In the genomic region with DNA sequence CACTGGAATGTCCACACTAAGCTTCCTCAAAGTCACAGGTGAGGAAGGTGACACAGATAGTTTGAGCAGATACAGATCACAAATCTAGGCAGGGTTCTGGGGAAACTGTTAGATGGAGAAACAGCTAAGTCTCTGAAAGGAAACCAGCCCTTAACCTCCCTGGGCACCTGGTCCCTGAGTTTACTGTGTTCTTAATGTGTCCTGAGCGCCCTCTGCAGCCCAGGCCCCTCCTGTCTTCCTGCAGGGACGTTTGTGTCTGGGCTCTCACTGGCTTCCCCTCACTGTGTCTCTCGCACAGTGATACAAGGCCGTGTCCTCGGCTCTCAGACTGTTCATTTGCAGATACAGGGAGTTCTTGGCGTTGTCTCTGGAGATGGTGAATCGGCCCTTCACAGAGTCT, we compare ENCODE assay signal across 14 cellular contexts.
DNase-seq lines count a peak whose midpoint lies in the region; ATAC-seq and TF ChIP-seq lines count a peak whose summit lies in the region.
"Had no signal": no experiment of that assay in that cellular context is flagged by ENCODE, and none has a peak within 500 bp of the region (broad histone marks: within the 10 kb centered on the region; RNA-seq: fewer than 3 reads in every experiment).

No MANE protein-coding gene starts in this region.

- CTCF ChIA-PET in A673 (lab: Charles Lee): interaction anchor here (0.6 kb wide), 1 partner anchor 226 kb away, joined by 3 read pairs; no protein-coding TSS in a partner anchor
- CTCF ChIA-PET in activated naive CD4-positive, alpha-beta T cell treated with anti-CD3 and anti-CD28 coated beads, Interleukin-2, amount 10 ng/mL, durations not matched to agents 7 days and 5 days (lab: Charles Lee): interaction anchor here (0.8 to 3.6 kb wide), 21 partner anchors 8 to 258 kb away, joined by 3 to 26 read pairs (median 6); no protein-coding TSS in a partner anchor

- no peaks in the 10 kb centered on the region for H3K9me3 Mint-ChIP-seq in activated naive CD4-positive, alpha-beta T cell treated with anti-CD3 and anti-CD28 coated beads, Interleukin-2, amount 10 ng/mL, durations not matched to agents 7 days and 5 days

- H3K36me3 ChIP-seq in A673 (ENCODE audit: insufficient read depth, low read length, poor library complexity, severe bottlenecking) (no peaks in the 10 kb centered on the region), DOHH2 (ENCODE audit: control insufficient read depth, low read length) (no peaks in the 10 kb centered on the region)
- H3K36me3 ChIP-seq: thoracic aorta had no signal

- POLR2A ChIA-PET in A673 (lab: Charles Lee; ENCODE audit: low non-redundant PET): no interaction called here

- peaks cover 35% of the 10 kb centered on the region for H3K27me3 Mint-ChIP-seq in activated naive CD4-positive, alpha-beta T cell treated with anti-CD3 and anti-CD28 coated beads, Interleukin-2, amount 10 ng/mL, durations not matched to agents 7 days and 5 days

- ATAC-seq in GM19467 (IDR thresholded peaks at IDR 0.05; ENCODE audit: unreplicated experiment) (no peak), GM21619 (IDR thresholded peaks at IDR 0.05; ENCODE audit: unreplicated experiment) (no peak), left cardiac atrium (no peak)

- H3F3A ChIP-seq in DOHH2 (ENCODE audit: control insufficient read depth, insufficient read depth): no peaks in the 10 kb centered on the region

- no peak for DNase-seq in A673 (ENCODE audit: low spot score)
- DNase-seq in NAMALWA (ENCODE audit: low spot score): peak; percentile 59
- DNase-seq in activated naive CD4-positive, alpha-beta T cell treated with anti-CD3 and anti-CD28 coated beads, Interleukin-2, amount 10 ng/mL, durations not matched to agents 7 days and 5 days: peak; percentile 64
- DNase-seq in C1 segment of cervical spinal cord (lab: John Stamatoyannopoulos, UW): no peak
- DNase-seq in left cardiac atrium: no peak
- DNase-seq: MM.1S, NCI-H446 had no signal

- no TSS peak for BruUV-seq in A673 (replicated peaks; lab: Mats Ljungman, UMichigan)

- H3K27ac ChIP-seq in A673 (ENCODE audit: low read depth, low read length, poor library complexity, severe bottlenecking): no peak overlapping the region
- no peak overlapping the region for H3K27ac ChIP-seq in DOHH2 (ENCODE audit: low read depth, low read length)
- H3K27ac ChIP-seq: RWPE1, thoracic aorta had no signal

- no peaks in the 10 kb centered on the region for H4K20me1 ChIP-seq in DOHH2 (ENCODE audit: control insufficient read depth, insufficient read depth, low read depth, low read length)

- intact Hi-C loops in A673 (cut with micrococcal nuclease; ENCODE audit: unreplicated experiment) (no loop called here), left cardiac atrium (cut with DNase I) (no loop called here)

- H3K4me1 ChIP-seq in A673 (ENCODE audit: insufficient read depth, low read length, poor library complexity, severe bottlenecking) (no peaks in the 10 kb centered on the region), DOHH2 (ENCODE audit: control insufficient read depth, low read length) (peaks cover 6% of the 10 kb centered on the region)

- peaks cover 11% of the 10 kb centered on the region for H3K4me1 Mint-ChIP-seq in activated naive CD4-positive, alpha-beta T cell treated with anti-CD3 and anti-CD28 coated beads, Interleukin-2, amount 10 ng/mL, durations not matched to agents 7 days and 5 days
- H3K4me1 Mint-ChIP-seq: CD14-positive monocyte, neural crest cell had no signal

- H3K4me2 ChIP-seq in DOHH2 (ENCODE audit: low read length): no peak overlapping the region

- H3K9me2 ChIP-seq in DOHH2 (replicated peaks; ENCODE audit: control insufficient read depth, low read length): no peaks in the 10 kb centered on the region

- peak; percentile 27; the same call in 1 of the 2 replicates for TF ChIP-seq CTCF in A673 (conservative IDR thresholded peaks at IDR 0.05; ENCODE audit: low read depth, low read length)
- peak; percentile 71 for TF ChIP-seq CTCF in DOHH2 (IDR thresholded peaks at IDR 0.05; ENCODE audit: low read depth, low read length, poor library complexity, severe bottlenecking)

- no peaks in the 10 kb centered on the region for H3K79me2 ChIP-seq in DOHH2 (ENCODE audit: control insufficient read depth, low read length)

- H3K9me3 ChIP-seq in A673 (ENCODE audit: low read depth, low read length, poor library complexity, severe bottlenecking) (no peaks in the 10 kb centered on the region), DOHH2 (ENCODE audit: control insufficient read depth, insufficient read depth, low read length) (no peaks in the 10 kb centered on the region)
- H3K9me3 ChIP-seq: thoracic aorta had no signal

- H3K4me3 ChIP-seq in A673 (ENCODE audit: low read depth, low read length, poor library complexity, severe bottlenecking) (no peak overlapping the region), DOHH2 (ENCODE audit: low read length) (no peak overlapping the region)
- H3K4me3 ChIP-seq: thoracic aorta had no signal

- H3K36me3 Mint-ChIP-seq in activated naive CD4-positive, alpha-beta T cell treated with anti-CD3 and anti-CD28 coated beads, Interleukin-2, amount 10 ng/mL, durations not matched to agents 7 days and 5 days: no peaks in the 10 kb centered on the region
- H3K36me3 Mint-ChIP-seq: CD14-positive monocyte had no signal

- peaks cover 64% of the 10 kb centered on the region for H3K27me3 ChIP-seq in A673 (replicated peaks; ENCODE audit: insufficient read depth, low read depth, low read length, poor library complexity)
- peaks cover 26% of the 10 kb centered on the region for H3K27me3 ChIP-seq in DOHH2 (ENCODE audit: control insufficient read depth, low read length)

- no peak overlapping the region for H3K27ac Mint-ChIP-seq in activated naive CD4-positive, alpha-beta T cell treated with anti-CD3 and anti-CD28 coated beads, Interleukin-2, amount 10 ng/mL, durations not matched to agents 7 days and 5 days

- H3K4me3 Mint-ChIP-seq in activated naive CD4-positive, alpha-beta T cell treated with anti-CD3 and anti-CD28 coated beads, Interleukin-2, amount 10 ng/mL, durations not matched to agents 7 days and 5 days: no peak overlapping the region
- H3K4me3 Mint-ChIP-seq: CD14-positive monocyte, neural crest cell had no signal

Comparison
In these comparisons a context has a peak if more than half of its experiments do, and no peak if none do; other contexts are left out.
1. DNase-seq: peak in NAMALWA (single experiment) and activated naive CD4-positive, alpha-beta T cell treated with anti-CD3 and anti-CD28 coated beads, Interleukin-2, amount 10 ng/mL, durations not matched to agents 7 days and 5 days (single experiment); none in A673 (single experiment), C1 segment of cervical spinal cord (0 of 14) and left cardiac atrium (single experiment).